ENCODE assay signal across 17 cellular contexts in genomic region chr18:22728481-22729105, GRCh38.
DNase-seq lines count a peak whose midpoint lies in the region; ATAC-seq, FAIRE-seq and TF ChIP-seq lines count a peak whose summit lies in the region.
"Had no signal": no experiment of that assay in that cellular context is flagged by ENCODE, and none has a peak within 500 bp of the region (broad histone marks: within the 10 kb centered on the region; RNA-seq: fewer than 3 reads in every experiment).

No MANE protein-coding gene starts in this region.

- no TSS peak for BruUV-seq in HepG2 (replicated peaks; lab: Mats Ljungman, UMichigan)

- peak in 3 of 4 donors; percentile 32 to 56 (median 44) for ATAC-seq in right lobe of liver
- no peak for ATAC-seq in HepG2
- ATAC-seq in mucosa of descending colon, result no peak
- ATAC-seq in T-cell (replicated peaks in 1 of 4), result no peak

- TF ChIP-seq EP300 in HepG2 (IDR thresholded peaks at IDR 0.05; ENCODE audit: low read depth in 2 of 2, low read length in 2 of 2) (no peak), HepG2 (CRISPR knock-in tag; IDR thresholded peaks at IDR 0.05; ENCODE audit: borderline replicate concordance) (no peak), stomach (IDR thresholded peaks at IDR 0.05) (no peak)

- H3K36me3 Mint-ChIP-seq in nephron (ENCODE audit: low read depth) (no peaks in the 10 kb centered on the region), T-cell (no peaks in the 10 kb centered on the region)
- H3K36me3 Mint-ChIP-seq: CD8-positive, alpha-beta memory T cell had no signal

- H3K4me1 Mint-ChIP-seq in nephron (peaks cover 15% of the 10 kb centered on the region), T-cell (no peaks in the 10 kb centered on the region)
- H3K4me1 Mint-ChIP-seq: CD8-positive, alpha-beta memory T cell had no signal

- TF ChIP-seq POLR2A in right lobe of liver (IDR thresholded peaks at IDR 0.05) (no peak), HepG2 (IDR thresholded peaks at IDR 0.05; ENCODE audit: insufficient read depth in 1 of 2, low read depth in 2 of 2, low read length in 2 of 2) (no peak), stomach (IDR thresholded peaks at IDR 0.05) (no peak)

- H3K9ac ChIP-seq in HepG2 (ENCODE audit: insufficient read depth, low read depth, low read length), result no peak overlapping the region
- no peak overlapping the region for H3K9ac ChIP-seq in duodenal mucosa (ENCODE audit: low read depth in 1 of 2, low read length in 2 of 2)
- H3K9ac ChIP-seq: BLaER1 had no signal

- peaks cover 0 to 9% (median 6%) of the 10 kb centered on the region in 4 donors for H3K4me1 ChIP-seq in right lobe of liver
- peaks cover 8% of the 10 kb centered on the region; the same call in 1 of the 2 replicates for H3K4me1 ChIP-seq in HepG2 (ENCODE audit: insufficient read depth, low read length)
- peaks cover 9 to 14% of the 10 kb centered on the region in 2 donors for H3K4me1 ChIP-seq in duodenal mucosa (ENCODE audit: control insufficient read depth in 1 of 2, insufficient read depth in 2 of 2, low read length in 2 of 2)
- H3K4me1 ChIP-seq in stomach, result peaks cover 0 to 17% (median 10%) of the 10 kb centered on the region in 4 donors
- H3K4me1 ChIP-seq in mucosa of descending colon (ENCODE audit: low read depth), result no peaks in the 10 kb centered on the region
- H3K4me1 ChIP-seq: BLaER1 had no signal

- intact Hi-C loops in right lobe of liver (cut with DNase I), result no loop called here
- intact Hi-C loops in HepG2 (cut with micrococcal nuclease; ENCODE audit: unreplicated experiment), result no loop called here
- intact Hi-C loops in stomach (cut with DNase I; ENCODE audit: low total_unique reads), result no loop called here
- intact Hi-C loops in mucosa of descending colon (cut with DNase I, micrococcal nuclease), result no loop called here

- in situ Hi-C loops in HepG2 (cut with HindIII; ENCODE audit: extremely low pct_ligation_motif_present, low pct_unique_long_range_greater_than_20kb), result no loop called here

- no peaks in the 10 kb centered on the region for H3K36me3 ChIP-seq in right lobe of liver
- H3K36me3 ChIP-seq in HepG2 (replicated peaks in 1 of 2; ENCODE audit: control insufficient read depth in 1 of 2, insufficient read depth in 2 of 2, low read length in 2 of 2), result no peaks in the 10 kb centered on the region
- H3K36me3 ChIP-seq in duodenal mucosa (ENCODE audit: control insufficient read depth in 1 of 2, insufficient read depth in 2 of 2, low read length in 2 of 2), result no peaks in the 10 kb centered on the region
- no peaks in the 10 kb centered on the region for H3K36me3 ChIP-seq in stomach
- H3K36me3 ChIP-seq in mucosa of descending colon (ENCODE audit: low read depth), result no peaks in the 10 kb centered on the region
- H3K36me3 ChIP-seq: BLaER1 had no signal

- H3K27ac Mint-ChIP-seq in nephron (peak overlapping the region; percentile 47 to 83 (median 81)), T-cell (no peak overlapping the region)
- H3K27ac Mint-ChIP-seq: CD8-positive, alpha-beta memory T cell; HFFc6 had no signal

- no peak for DNase-seq in right lobe of liver
- no peak for DNase-seq in HepG2 (ENCODE audit: low spot score)
- no peak for DNase-seq in stomach
- DNase-seq in stimulated activated naive CD4-positive, alpha-beta T cell treated with Interleukin-2 at 50 U/mL for 16 hours (lab: John Stamatoyannopoulos, UW), result no peak
- no peak for DNase-seq in mucosa of descending colon
- no peak for DNase-seq in T-cell
- DNase-seq: 8988T; AML-193; CD8-positive, alpha-beta memory T cell; DMS 273 treated with DMSO at 0.1 percent for 48 hours; HCEC 1CT; HFFc6 had no signal

- H2AFZ ChIP-seq in HepG2 (ENCODE audit: low read length), result no peak overlapping the region

- POLR2A ChIA-PET in HepG2 (lab: Yijun Ruan, JAX) (no interaction called here), T-cell (lab: Charles Lee) (no interaction called here)

- no peak overlapping the region for H3K4me3 ChIP-seq in right lobe of liver
- H3K4me3 ChIP-seq in HepG2 (replicated peaks in 1 of 3; ENCODE audit: insufficient read depth in 1 of 3, low read depth in 2 of 3, low read length in 3 of 3), result no peak overlapping the region
- H3K4me3 ChIP-seq in duodenal mucosa (ENCODE audit: low read depth in 1 of 2, low read length in 2 of 2), result peak overlapping the region; percentile 20 to 22
- H3K4me3 ChIP-seq in stomach, result no peak overlapping the region
- no peak overlapping the region for H3K4me3 ChIP-seq in mucosa of descending colon
- H3K4me3 ChIP-seq: BLaER1 had no signal

- H3K9me3 Mint-ChIP-seq in nephron (peaks cover 4% of the 10 kb centered on the region), T-cell (peaks cover 0 to 6% (median 0%) of the 10 kb centered on the region in 3 donors)
- H3K9me3 Mint-ChIP-seq: CD8-positive, alpha-beta memory T cell; HFFc6 had no signal

- H3K27me3 ChIP-seq in right lobe of liver, result no peaks in the 10 kb centered on the region
- H3K27me3 ChIP-seq in HepG2 (ENCODE audit: control insufficient read depth in 1 of 2, insufficient read depth in 2 of 2, low read length in 2 of 2), result no peaks in the 10 kb centered on the region
- no peaks in the 10 kb centered on the region for H3K27me3 ChIP-seq in duodenal mucosa (ENCODE audit: control insufficient read depth in 1 of 2, insufficient read depth in 2 of 2, low read length in 2 of 2)
- no peaks in the 10 kb centered on the region for H3K27me3 ChIP-seq in stomach
- H3K27me3 ChIP-seq: BLaER1 had no signal

- no peak overlapping the region for H3K4me2 ChIP-seq in HepG2 (ENCODE audit: low read depth, low read length)
- H3K4me2 ChIP-seq: BLaER1 had no signal

- CTCF ChIA-PET in HepG2 (lab: Yijun Ruan, JAX; ENCODE audit: low intra/inter-chr PET ratio, low total read pairs), result no interaction called here
- CTCF ChIA-PET in T-cell (lab: Charles Lee), result no interaction called here

- FAIRE-seq in HepG2 (lab: Jason Lieb, UNC), result no peak
- FAIRE-seq: GM19239, HTR-8/SVneo had no signal

- TF ChIP-seq CTCF in right lobe of liver (IDR thresholded peaks at IDR 0.05) (no peak), HepG2 (CRISPR knock-in tag; IDR thresholded peaks at IDR 0.05) (no peak), nephron (IDR thresholded peaks at IDR 0.05; ENCODE audit: unreplicated experiment in 3 of 3) (no peak), stomach (IDR thresholded peaks at IDR 0.05) (no peak), mucosa of descending colon (IDR thresholded peaks at IDR 0.05) (no peak)

- H3K27me3 Mint-ChIP-seq in nephron (ENCODE audit: low read depth) (no peaks in the 10 kb centered on the region), T-cell (peaks cover 10 to 13% of the 10 kb centered on the region in 2 donors)

- H3K9me3 ChIP-seq in right lobe of liver (no peaks in the 10 kb centered on the region), HepG2 (ENCODE audit: low read length) (no peaks in the 10 kb centered on the region), duodenal mucosa (ENCODE audit: control insufficient read depth in 1 of 2, low read length in 2 of 2) (no peaks in the 10 kb centered on the region), stomach (no peaks in the 10 kb centered on the region), mucosa of descending colon (no peaks in the 10 kb centered on the region)
- H3K9me3 ChIP-seq: BLaER1 had no signal

- H3K27ac ChIP-seq in right lobe of liver, result no peak overlapping the region
- H3K27ac ChIP-seq in HepG2 (ENCODE audit: extremely low read length, insufficient read depth, low read length), result no peak overlapping the region
- H3K27ac ChIP-seq in duodenal mucosa (ENCODE audit: low read depth, low read length), result no peak overlapping the region
- peak overlapping the region in 4 of 5 donors; percentile 13 to 42 (median 36) for H3K27ac ChIP-seq in stomach
- H3K27ac ChIP-seq: BLaER1 had no signal

- no peaks in the 10 kb centered on the region for H4K20me1 ChIP-seq in HepG2 (ENCODE audit: insufficient read depth, low read length)
- H4K20me1 ChIP-seq: BLaER1 had no signal

- H3K4me3 Mint-ChIP-seq in nephron (no peak overlapping the region), T-cell (no peak overlapping the region)
- H3K4me3 Mint-ChIP-seq: CD8-positive, alpha-beta memory T cell; HFFc6 had no signal

- no peaks in the 10 kb centered on the region for H3K79me2 ChIP-seq in HepG2 (ENCODE audit: insufficient read depth, low read length)

- TF ChIP-seq RAD21 in HepG2 (CRISPR knock-in tag; IDR thresholded peaks at IDR 0.05), result no peak

- WGBS in right lobe of liver (ENCODE audit: insufficient coverage, low coverage, low lambda C conversion rate, missing lambda C conversion rate), result 5% methylated on average over 1 of the region's 1 CpG
- 0% methylated on average over 1 of the region's 1 CpG for WGBS in HepG2 (ENCODE audit: low lambda C conversion rate)
- 13 to 46% (median 22%) methylated on average over 1 of the region's 1 CpG for WGBS in stomach, 5 donors

TF ChIP-seq in HepG2, 621 proteins besides CTCF, POLR2A, EP300 and RAD21 (continues in another document):
- TF ChIP-seq, protein P1, sequence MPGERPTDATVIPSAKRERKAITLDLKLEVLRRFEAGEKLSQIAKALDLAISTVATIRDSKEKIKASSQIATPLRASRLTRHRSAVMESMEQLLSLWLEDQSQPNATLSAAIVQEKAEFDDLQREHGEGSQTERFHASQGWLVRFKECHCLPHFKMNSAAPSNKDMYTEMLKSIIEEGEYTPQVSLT (CRISPR knock-in tag; IDR thresholded peaks at IDR 0.05; ENCODE audit: borderline replicate concordance, low read depth), result no peak
- TF ChIP-seq, protein P2, sequence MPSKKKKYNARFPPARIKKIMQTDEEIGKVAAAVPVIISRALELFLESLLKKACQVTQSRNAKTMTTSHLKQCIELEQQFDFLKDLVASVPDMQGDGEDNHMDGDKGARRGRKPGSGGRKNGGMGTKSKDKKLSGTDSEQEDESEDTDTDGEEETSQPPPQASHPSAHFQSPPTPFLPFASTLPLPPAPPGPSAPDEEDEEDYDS (CRISPR knock-in tag; IDR thresholded peaks at IDR 0.05), result no peak
- no peak for TF ChIP-seq ZNF382 (CRISPR knock-in tag; IDR thresholded peaks at IDR 0.05; ENCODE audit: borderline replicate concordance)
- TF ChIP-seq DNMT1 (CRISPR knock-in tag; IDR thresholded peaks at IDR 0.05), result no peak
- TF ChIP-seq ZNF33B (CRISPR knock-in tag; IDR thresholded peaks at IDR 0.05), result no peak
- TF ChIP-seq, protein P3, sequence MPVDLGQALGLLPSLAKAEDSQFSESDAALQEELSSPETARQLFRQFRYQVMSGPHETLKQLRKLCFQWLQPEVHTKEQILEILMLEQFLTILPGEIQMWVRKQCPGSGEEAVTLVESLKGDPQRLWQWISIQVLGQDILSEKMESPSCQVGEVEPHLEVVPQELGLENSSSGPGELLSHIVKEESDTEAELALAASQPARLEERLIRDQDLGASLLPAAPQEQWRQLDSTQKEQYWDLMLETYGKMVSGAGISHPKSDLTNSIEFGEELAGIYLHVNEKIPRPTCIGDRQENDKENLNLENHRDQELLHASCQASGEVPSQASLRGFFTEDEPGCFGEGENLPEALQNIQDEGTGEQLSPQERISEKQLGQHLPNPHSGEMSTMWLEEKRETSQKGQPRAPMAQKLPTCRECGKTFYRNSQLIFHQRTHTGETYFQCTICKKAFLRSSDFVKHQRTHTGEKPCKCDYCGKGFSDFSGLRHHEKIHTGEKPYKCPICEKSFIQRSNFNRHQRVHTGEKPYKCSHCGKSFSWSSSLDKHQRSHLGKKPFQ (CRISPR knock-in tag; IDR thresholded peaks at IDR 0.05; ENCODE audit: insufficient replicate concordance), result no peak
- TF ChIP-seq ZNF546 (CRISPR knock-in tag; conservative IDR thresholded peaks at IDR 0.05), result no peak

Comparison
In these comparisons a context has a peak if more than half of its experiments do, and no peak if none do; other contexts are left out.
1. ATAC-seq: peak in right lobe of liver (3 of 4); none in HepG2 (single experiment), mucosa of descending colon (single experiment) and T-cell (0 of 4).
2. H3K27ac ChIP-seq: peak in stomach (4 of 5); none in right lobe of liver (0 of 3), HepG2 (single experiment) and duodenal mucosa (single experiment).
3. H3K4me3 ChIP-seq: peak in duodenal mucosa (2 of 2); none in right lobe of liver (0 of 3), HepG2 (0 of 3), stomach (0 of 4) and mucosa of descending colon (single experiment).
4. H3K27ac Mint-ChIP-seq: peak in nephron (3 of 3); none in T-cell (0 of 2).